ENCODE assay signal across 10 cellular contexts in genomic region chr1:185154912-185155513, GRCh38. TPM values are rescaled to one million over a fixed set of nuclear protein-coding genes. Genes with fewer than 3 reads are reported as not detected.
DNase-seq lines count a peak whose midpoint lies in the region; ATAC-seq, FAIRE-seq and TF ChIP-seq lines count a peak whose summit lies in the region.
"Had no signal": no experiment of that assay in that cellular context is flagged by ENCODE, and none has a peak within 500 bp of the region (broad histone marks: within the 10 kb centered on the region; RNA-seq: fewer than 3 reads in every experiment).

No MANE protein-coding gene starts in this region.

- H3K4me2 ChIP-seq in SU-DHL-6 (ENCODE audit: low read depth, low read length, poor library complexity, severe bottlenecking) = peak overlapping the region; percentile 87

- peaks cover 6% of the 10 kb centered on the region; the same call in 1 of the 2 replicates for H3K36me3 ChIP-seq in SU-DHL-6 (ENCODE audit: low read length)
- H3K36me3 ChIP-seq in pancreas = peaks cover 0 to 4% (median 0%) of the 10 kb centered on the region in 3 donors

- peaks cover 35% of the 10 kb centered on the region for H3K4me1 Mint-ChIP-seq in stimulated activated effector memory CD8-positive, alpha-beta T cell treated with anti-CD3 and anti-CD28 coated beads, Interleukin-12 subunit alpha, Interleukin-12 subunit beta, amount 100 ng/mL, for 72 hours

- no peaks in the 10 kb centered on the region for H4K20me1 ChIP-seq in SU-DHL-6 (ENCODE audit: low read depth, low read length)

- H3K4me3 Mint-ChIP-seq in stimulated activated effector memory CD8-positive, alpha-beta T cell treated with anti-CD3 and anti-CD28 coated beads, Interleukin-12 subunit alpha, Interleukin-12 subunit beta, amount 100 ng/mL, for 72 hours = peak overlapping the region; percentile 93

- peaks cover 39% of the 10 kb centered on the region for H3K36me3 Mint-ChIP-seq in stimulated activated effector memory CD8-positive, alpha-beta T cell treated with anti-CD3 and anti-CD28 coated beads, Interleukin-12 subunit alpha, Interleukin-12 subunit beta, amount 100 ng/mL, for 72 hours

- H3K79me2 ChIP-seq in SU-DHL-6 (ENCODE audit: insufficient read depth, low read length) = no peaks in the 10 kb centered on the region; the same call in 1 of the 2 replicates

- no peak overlapping the region; the same call in 1 of the 2 replicates for H3K9ac ChIP-seq in SU-DHL-6 (ENCODE audit: low read length)

- H3K9me2 ChIP-seq in SU-DHL-6 (replicated peaks; ENCODE audit: insufficient read depth, low read length) = no peaks in the 10 kb centered on the region

- peak overlapping the region; percentile 96 for H3K27ac Mint-ChIP-seq in stimulated activated effector memory CD8-positive, alpha-beta T cell treated with anti-CD3 and anti-CD28 coated beads, Interleukin-12 subunit alpha, Interleukin-12 subunit beta, amount 100 ng/mL, for 72 hours

- TF ChIP-seq CTCF in SU-DHL-6 (IDR thresholded peaks at IDR 0.05; ENCODE audit: insufficient read depth, low read length, poor library complexity, severe bottlenecking) (no peak), fibroblast of mammary gland (conservative IDR thresholded peaks at IDR 0.05; ENCODE audit: control insufficient read depth, insufficient read depth, low read depth, low read length) (no peak), pancreas (IDR thresholded peaks at IDR 0.05) (no peak)

- DNase-seq in NCI-H510A treated with DMSO at 0.1 percent for 48 hours (lab: John Stamatoyannopoulos, UW) (peak; percentile 9), NCI-H510A (lab: John Stamatoyannopoulos, UW) (no peak), fibroblast of mammary gland (ENCODE audit: low read depth) (peak; percentile 47), pancreas (no peak), NCI-H69 (lab: John Stamatoyannopoulos, UW) (no peak)
- no peak for DNase-seq in stimulated activated effector memory CD8-positive, alpha-beta T cell treated with anti-CD3 and anti-CD28 coated beads, Interleukin-12 subunit alpha, Interleukin-12 subunit beta, amount 100 ng/mL, for 72 hours (ENCODE audit: low spot score in 2 of 2)
- DNase-seq: effector CD8-positive, alpha-beta T cell; NCI-H774 had no signal

- no peak for FAIRE-seq in pancreas (lab: Jason Lieb, UNC)

- H2AFZ ChIP-seq in SU-DHL-6 (ENCODE audit: low read depth, low read length, severe bottlenecking) = no peak overlapping the region

- intact Hi-C loops in pancreas (cut with DNase I) = no loop called here

- H3K9me3 ChIP-seq in SU-DHL-6 (ENCODE audit: insufficient read depth, low read length) = no peaks in the 10 kb centered on the region
- no peaks in the 10 kb centered on the region for H3K9me3 ChIP-seq in pancreas

- H3F3A ChIP-seq in SU-DHL-6 (ENCODE audit: insufficient read depth) = no peaks in the 10 kb centered on the region

- WGBS in pancreas, 2 donors = 20 to 24% methylated on average over 2 of the region's 2 CpGs

- peaks cover 8 to 37% (median 28%) of the 10 kb centered on the region in 3 donors for H3K4me1 ChIP-seq in pancreas

- H3K4me3 ChIP-seq in SU-DHL-6 (ENCODE audit: insufficient read depth, low read length, poor library complexity, severe bottlenecking) (peak overlapping the region; percentile 79), fibroblast of mammary gland (ENCODE audit: control insufficient read depth, low read depth, low read length) (peak overlapping the region; percentile 97), pancreas (peak overlapping the region in 1 of 4 donors; percentile 68)

- H3K27me3 ChIP-seq in SU-DHL-6 (ENCODE audit: low read length) = no peaks in the 10 kb centered on the region
- no peaks in the 10 kb centered on the region for H3K27me3 ChIP-seq in pancreas

- H3K27ac ChIP-seq in SU-DHL-6 (ENCODE audit: low read depth, low read length) (no peak overlapping the region), pancreas (peak overlapping the region in 2 of 4 donors; percentile 99 to 100)

- H3K9me3 Mint-ChIP-seq in stimulated activated effector memory CD8-positive, alpha-beta T cell treated with anti-CD3 and anti-CD28 coated beads, Interleukin-12 subunit alpha, Interleukin-12 subunit beta, amount 100 ng/mL, for 72 hours = no peaks in the 10 kb centered on the region

- no peak for ATAC-seq in stimulated activated effector memory CD8-positive, alpha-beta T cell treated with anti-CD3 and anti-CD28 coated beads, Interleukin-12 subunit alpha, Interleukin-12 subunit beta, amount 100 ng/mL, for 72 hours
- ATAC-seq in pancreas (no peak), GM18909 (IDR thresholded peaks at IDR 0.05; ENCODE audit: poor library complexity, unreplicated experiment) (no peak)

RNA-seq across cellular contexts. Expression of gene TRMT1L, which starts 1.7 kb away (rescaled TPM):
- total RNA-seq in pancreas = 10 to 100 TPM in 1 of 6 donors, 1 to 10 TPM in 5; 4.4 to 11.1 (median 8.0) TPM
- 1 to 10 TPM; 2.9 to 4.6 TPM for polyA plus RNA-seq in pancreas

RNA-seq across cellular contexts. Expression of gene SWT1, which starts 2.0 kb away (rescaled TPM):
- total RNA-seq in pancreas = 1 to 10 TPM; 6.3 to 9.3 (median 8.7) TPM
- polyA plus RNA-seq in pancreas = 1 to 10 TPM; 2.5 to 3.2 TPM

Comparison
In these comparisons a context has a peak if more than half of its experiments do, and no peak if none do; other contexts are left out.
1. DNase-seq: peak in NCI-H510A treated with DMSO at 0.1 percent for 48 hours (single experiment) and fibroblast of mammary gland (single experiment); none in NCI-H510A (single experiment), stimulated activated effector memory CD8-positive, alpha-beta T cell treated with anti-CD3 and anti-CD28 coated beads, Interleukin-12 subunit alpha, Interleukin-12 subunit beta, amount 100 ng/mL, for 72 hours (0 of 2), pancreas (0 of 6) and NCI-H69 (single experiment).